In the genomic region with DNA sequence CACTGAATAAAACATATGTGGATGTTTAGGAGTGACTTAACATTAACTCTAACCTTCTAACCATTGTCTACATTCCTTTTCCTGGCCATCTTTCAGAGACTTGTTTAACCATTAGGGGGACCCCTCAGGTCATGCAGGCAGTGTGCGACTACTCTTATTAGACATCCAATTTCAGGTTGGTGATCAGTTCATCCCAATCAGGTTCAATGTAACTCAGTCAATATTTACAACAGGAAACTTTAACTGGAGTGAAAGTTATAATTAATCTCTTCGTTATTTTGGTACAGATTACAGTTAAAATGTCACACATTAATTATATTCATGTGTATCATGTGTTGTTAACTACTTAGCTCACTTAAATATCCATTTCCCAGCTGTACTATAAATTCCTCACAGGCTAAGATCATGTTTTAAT, we compare ENCODE assay signal across 9 cellular contexts.
DNase-seq lines count a peak whose midpoint lies in the region; FAIRE-seq and TF ChIP-seq lines count a peak whose summit lies in the region.
"Had no signal": no experiment of that assay in that cellular context is flagged by ENCODE, and none has a peak within 500 bp of the region (broad histone marks: within the 10 kb centered on the region; RNA-seq: fewer than 3 reads in every experiment).

No MANE protein-coding gene starts in this region.

- no peak overlapping the region for H3K56ac ChIP-seq in H1 (replicated peaks; ENCODE audit: insufficient read length, low read depth, low read length)

- H4K8ac ChIP-seq in H1 (ENCODE audit: extremely low read depth, insufficient read depth, low read length), result no peak overlapping the region

- H2AFZ ChIP-seq in Loucy (ENCODE audit: low read length), result no peak overlapping the region
- H2AFZ ChIP-seq in H1 (ENCODE audit: low read length), result no peak overlapping the region

- no peaks in the 10 kb centered on the region for H3K9me2 ChIP-seq in Loucy (replicated peaks; ENCODE audit: low read depth, low read length)

- 72% methylated on average over 2 of the region's 2 CpGs; no CpG with 5 or more reads in 1 of the 2 experiments for WGBS in H1 (ENCODE audit: extremely low coverage in 1 of 2, insufficient coverage in 1 of 2, insufficient read length in 1 of 2, insufficient replicate concordance in 2 of 2, low coverage in 1 of 2, low lambda C conversion rate in 2 of 2, missing lambda C conversion rate in 1 of 2), 2 experiments

- H2AK5ac ChIP-seq in H1 (ENCODE audit: low read depth, low read length), result no peak overlapping the region

- no peaks in the 10 kb centered on the region for H3K79me1 ChIP-seq in H1 (ENCODE audit: low read depth, low read length)

- no peak overlapping the region for H3K4me3 ChIP-seq in HEK293 (ENCODE audit: low read depth, low read length)
- no peak overlapping the region for H3K4me3 ChIP-seq in Loucy (ENCODE audit: low read length, poor library complexity, severe bottlenecking)
- H3K4me3 ChIP-seq in H1 (ENCODE audit: extremely low read depth in 1 of 4, insufficient read depth in 2 of 4, low read depth in 3 of 4, low read length in 4 of 4), result no peak overlapping the region

- no peak overlapping the region for H3K23ac ChIP-seq in H1 (ENCODE audit: insufficient read length)

- H2BK15ac ChIP-seq in H1 (ENCODE audit: low read length), result no peak overlapping the region

- H3K4me2 ChIP-seq in Loucy (ENCODE audit: low read depth, low read length, poor library complexity, severe bottlenecking) (no peak overlapping the region), H1 (ENCODE audit: insufficient read depth in 1 of 2, low read depth in 2 of 2, low read length in 2 of 2) (no peak overlapping the region)

- TF ChIP-seq RAD21 in H1 (IDR thresholded peaks at IDR 0.05 in 1 of 2, conservative IDR thresholded peaks at IDR 0.05 in 1 of 2; ENCODE audit: low read depth in 2 of 2, low read length in 2 of 2), result peak; percentile 66 to 70

- no peaks in the 10 kb centered on the region for H4K20me1 ChIP-seq in Loucy (ENCODE audit: insufficient read depth, low read length, poor library complexity, severe bottlenecking)
- H4K20me1 ChIP-seq in H1 (replicated peaks in 1 of 2; ENCODE audit: control insufficient read depth in 1 of 2, insufficient read depth in 2 of 2, low read length in 2 of 2), result no peaks in the 10 kb centered on the region

- H3K27me3 ChIP-seq in Loucy (ENCODE audit: insufficient read depth, low read length, poor library complexity, severe bottlenecking) (no peaks in the 10 kb centered on the region), H1 (replicated peaks in 1 of 4; ENCODE audit: control insufficient read depth in 3 of 4, extremely low read depth in 1 of 4, insufficient read depth in 3 of 4, low read length in 3 of 4) (no peaks in the 10 kb centered on the region)

- H3K9me3 ChIP-seq in HEK293 (ENCODE audit: control insufficient read depth, insufficient read depth, low read depth, low read length), result no peaks in the 10 kb centered on the region
- H3K9me3 ChIP-seq in Loucy (ENCODE audit: insufficient read depth, low read depth, low read length), result no peaks in the 10 kb centered on the region
- no peaks in the 10 kb centered on the region for H3K9me3 ChIP-seq in H1 (ENCODE audit: insufficient read depth in 2 of 2, low read depth in 1 of 2, low read length in 1 of 2)

- H3K4me1 ChIP-seq in HEK293 (ENCODE audit: control insufficient read depth, insufficient read depth, low read length), result peaks cover 4% of the 10 kb centered on the region; the same call in 1 of the 2 replicates
- no peaks in the 10 kb centered on the region for H3K4me1 ChIP-seq in Loucy (ENCODE audit: insufficient read depth, low read length, poor library complexity, severe bottlenecking)
- H3K4me1 ChIP-seq in H1 (replicated peaks in 1 of 4; ENCODE audit: control insufficient read depth in 3 of 4, insufficient read depth in 4 of 4, low read length in 3 of 4), result no peaks in the 10 kb centered on the region

- no peak for FAIRE-seq in H1 (lab: Jason Lieb, UNC)

- H2BK12ac ChIP-seq in H1 (ENCODE audit: low read depth, low read length), result no peak overlapping the region

- H3K9ac ChIP-seq in Loucy (ENCODE audit: low read depth, low read length, poor library complexity, severe bottlenecking) (no peak overlapping the region), H1 (replicated peaks in 1 of 4; ENCODE audit: extremely low read depth in 1 of 4, low read depth in 3 of 4, low read length in 3 of 4) (no peak overlapping the region)

- no peak for TF ChIP-seq EP300 in H1 (IDR thresholded peaks at IDR 0.05; ENCODE audit: borderline replicate concordance in 1 of 2, low read depth in 2 of 2, low read length in 2 of 2)

- DNase-seq in stimulated activated CD4-positive, alpha-beta T cell treated with anti-CD3 and anti-CD28 coated beads, Interleukin-15, amount 100 ng/mL, for 24 hours, result peak; percentile 19
- no peak for DNase-seq in stimulated activated CD4-positive, alpha-beta T cell treated with anti-CD3 and anti-CD28 coated beads, Interleukin-4, amount 100 ng/mL, for 1 hour
- DNase-seq in H1 (ENCODE audit: low read depth in 1 of 2, low spot score in 2 of 2), result no peak
- no peak for DNase-seq in NCI-H1436 treated with DMSO at 0.1 percent for 48 hours (lab: John Stamatoyannopoulos, UW)
- no peak for DNase-seq in NCI-H2171 (lab: John Stamatoyannopoulos, UW)
- DNase-seq in NCI-H1436 (lab: John Stamatoyannopoulos, UW), result no peak

- H3K79me2 ChIP-seq in Loucy (ENCODE audit: insufficient read depth, low read length), result no peaks in the 10 kb centered on the region
- no peaks in the 10 kb centered on the region for H3K79me2 ChIP-seq in H1 (ENCODE audit: control insufficient read depth in 1 of 2, insufficient read depth in 2 of 2, low read length in 2 of 2)

- no peak overlapping the region for H4K91ac ChIP-seq in H1 (replicated peaks; ENCODE audit: insufficient read length, low read length)

- CTCF ChIA-PET in HEK293 (lab: Yijun Ruan, JAX) (interaction anchor here (0.7 to 1.0 kb wide), 2 partner anchors 52 to 102 kb away, joined by 3 read pairs; no protein-coding TSS in a partner anchor), H1 (lab: Charles Lee; ENCODE audit: partially characterized antibody) (interaction anchor here (0.7 to 1.9 kb wide), 8 partner anchors 9 to 102 kb away, joined by 3 to 5 read pairs (median 4); no protein-coding TSS in a partner anchor)

- no peak overlapping the region for H2BK120ac ChIP-seq in H1 (replicated peaks; ENCODE audit: low read depth, low read length)

- no peaks in the 10 kb centered on the region for H3F3A ChIP-seq in Loucy (ENCODE audit: low read depth)

- no peak overlapping the region for H3K14ac ChIP-seq in H1 (ENCODE audit: insufficient read length)

- POLR2A ChIA-PET in HEK293 (lab: Yijun Ruan, JAX), result no interaction called here
- POLR2A ChIA-PET in H1 (lab: Charles Lee; ENCODE audit: partially characterized antibody), result no interaction called here

- TF ChIP-seq POLR2A in H1 (IDR thresholded peaks at IDR 0.05; ENCODE audit: control extremely low read depth in 1 of 2, low read depth in 2 of 2, low read length in 2 of 2), result no peak

- no peak overlapping the region for H2BK5ac ChIP-seq in H1 (ENCODE audit: low read depth, low read length)

- no peak overlapping the region for H3K18ac ChIP-seq in H1 (ENCODE audit: extremely low read depth, low read length)

- no peaks in the 10 kb centered on the region for H3K36me3 ChIP-seq in HEK293 (ENCODE audit: control insufficient read depth in 2 of 2, insufficient read depth in 1 of 2, low read length in 2 of 2)
- H3K36me3 ChIP-seq in Loucy (ENCODE audit: insufficient read depth, low read length), result no peaks in the 10 kb centered on the region
- no peaks in the 10 kb centered on the region for H3K36me3 ChIP-seq in H1 (ENCODE audit: control insufficient read depth in 2 of 4, insufficient read depth in 4 of 4, low read length in 3 of 4)

- TF ChIP-seq CTCF in HEK293 (tag by site-specific recombination; IDR thresholded peaks at IDR 0.05) (no peak), Loucy (conservative IDR thresholded peaks at IDR 0.05; ENCODE audit: low read length) (peak; percentile 76), H1 (IDR thresholded peaks at IDR 0.05; ENCODE audit: control extremely low read depth in 1 of 3, insufficient read depth in 1 of 3, low read depth in 1 of 3, low read length in 3 of 3) (peak in 2 of 3 experiments; percentile 41 to 52; a peak in 3 of 4 replicates)

- no peaks in the 10 kb centered on the region for H3K23me2 ChIP-seq in H1 (ENCODE audit: low read depth, low read length)

- H3K27ac ChIP-seq in HEK293 (ENCODE audit: extremely low read depth, low read depth, low read length) (no peak overlapping the region), H1 (ENCODE audit: low read depth, low read length) (no peak overlapping the region)
- H3K27ac ChIP-seq: HL-60 had no signal

- no peak overlapping the region for H4K5ac ChIP-seq in H1 (ENCODE audit: insufficient read length, low read depth, low read length)

- no peak overlapping the region for H3K4ac ChIP-seq in H1 (replicated peaks; ENCODE audit: insufficient read length, low read depth, low read length)

- no peak overlapping the region for H2BK20ac ChIP-seq in H1 (ENCODE audit: low read length)

TF ChIP-seq in HEK293, 187 proteins besides CTCF, POLR2A, EP300 and RAD21:
- no peak for TF ChIP-seq ZNF391 (tag by site-specific recombination; IDR thresholded peaks at IDR 0.05; ENCODE audit: borderline replicate concordance, low read depth)
- no peak for TF ChIP-seq ZNF423 (tag by site-specific recombination; IDR thresholded peaks at IDR 0.05)
- no peak for TF ChIP-seq ZNF133 (tag by site-specific recombination; IDR thresholded peaks at IDR 0.05)
- 0 out of 2 replicates have a peak, but pooled peaks have one; percentile 9 for TF ChIP-seq ZNF654 (tag by site-specific recombination; IDR thresholded peaks at IDR 0.05; ENCODE audit: low read depth)

TF ChIP-seq in H1, 55 proteins besides CTCF, POLR2A, EP300 and RAD21 (continues in another document):
- TF ChIP-seq YY1 (IDR thresholded peaks at IDR 0.05; ENCODE audit: low read depth, low read length), result no peak
